ENCODE assay signal across 8 cellular contexts in the genomic region with DNA sequence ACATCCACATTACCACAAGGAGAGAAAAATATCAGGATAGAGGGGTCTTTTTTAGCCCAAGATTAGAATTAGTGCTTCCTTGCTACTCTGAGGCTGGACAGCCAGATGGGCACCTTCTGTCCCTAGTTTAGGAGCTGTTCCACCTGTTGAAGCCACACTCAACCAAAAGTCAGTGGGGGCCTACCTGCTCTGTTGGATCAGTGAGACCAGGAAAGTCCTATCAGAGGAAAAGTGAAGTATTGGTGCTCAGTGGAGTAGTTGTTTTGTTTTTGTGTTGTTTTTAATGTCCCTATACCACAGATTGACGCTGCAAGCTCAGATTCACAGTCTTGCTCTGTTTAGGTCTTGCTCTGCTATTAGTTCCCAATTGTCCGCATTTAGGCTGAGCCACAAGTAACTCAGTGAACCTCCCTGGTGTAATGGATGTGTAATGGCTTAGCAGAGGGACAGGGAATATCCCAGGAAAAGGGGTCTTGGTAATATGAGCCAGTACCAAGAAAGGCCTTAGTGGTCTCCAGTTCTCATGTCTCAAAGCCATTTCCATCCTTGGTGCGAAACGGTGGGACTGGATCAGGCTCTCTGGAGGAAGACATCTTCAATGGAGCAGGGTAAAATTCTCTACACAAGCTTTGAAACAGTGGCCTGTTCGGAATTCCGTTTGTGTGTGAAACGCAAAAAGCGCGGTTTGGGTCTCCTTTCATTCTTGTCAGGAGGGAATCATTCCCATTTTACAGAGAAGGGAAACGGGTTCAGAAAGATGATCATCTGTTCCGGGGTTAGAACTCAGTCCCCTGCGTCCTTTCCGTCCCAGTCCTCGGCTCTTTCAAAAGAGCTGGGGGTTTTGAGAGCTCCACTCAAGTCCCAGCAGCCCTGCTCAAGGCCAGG. TPM values are rescaled to one million over a fixed set of nuclear protein-coding genes. Genes with fewer than 3 reads are reported as not detected.
DNase-seq lines count a peak whose midpoint lies in the region; ATAC-seq and TF ChIP-seq lines count a peak whose summit lies in the region.

No MANE protein-coding gene starts in this region.

- H2BK5ac ChIP-seq in neuronal stem cell (ENCODE audit: low read length), result no peak overlapping the region

- H3K9ac ChIP-seq in neuronal stem cell (ENCODE audit: low read depth, low read length, poor library complexity), result no peak overlapping the region

- no peak overlapping the region for H3K4ac ChIP-seq in neuronal stem cell (ENCODE audit: low read length)

- no peak overlapping the region for H3K14ac ChIP-seq in neuronal stem cell (ENCODE audit: low read length)

- H3K4me1 ChIP-seq in CD8-positive, alpha-beta T cell (ENCODE audit: insufficient read depth, low read length), result peaks cover 13% of the 10 kb centered on the region
- peaks cover 0 to 6% of the 10 kb centered on the region in 2 donors for H3K4me1 ChIP-seq in neuronal stem cell (ENCODE audit: control insufficient read depth in 2 of 2, insufficient read depth in 1 of 2, low read depth in 1 of 2, low read length in 2 of 2)

- CTCF ChIA-PET in CD8-positive, alpha-beta T cell (lab: Charles Lee), result interaction anchor here (0.6 to 3.4 kb wide), 6 partner anchors 16 to 545 kb away, joined by 3 to 22 read pairs (median 4); no protein-coding TSS in a partner anchor

- peak overlapping the region; percentile 78 for H2AFZ ChIP-seq in neuronal stem cell (ENCODE audit: low read length)

- H2BK120ac ChIP-seq in neuronal stem cell (ENCODE audit: low read depth, low read length), result no peak overlapping the region

- no CpG with 5 or more reads among the region's 14 CpGs for WGBS in neuronal stem cell (ENCODE audit: extremely low coverage in 2 of 2, insufficient read length in 2 of 2, insufficient replicate concordance in 1 of 2), 2 donors

- no peak overlapping the region for H2AK5ac ChIP-seq in neuronal stem cell (ENCODE audit: low read depth, low read length)

- no peak overlapping the region for H2BK15ac ChIP-seq in neuronal stem cell (ENCODE audit: low read length)

- intact Hi-C loops in CD8-positive, alpha-beta T cell (cut with DNase I, micrococcal nuclease), result loop anchor here in 1 of 2 experiments (2.0 to 5.0 kb wide), 2 partner anchors 16 to 48 kb away; no protein-coding TSS in a partner anchor
- intact Hi-C loops in dorsolateral prefrontal cortex (cut with DNase I), result loop anchor here in 1 of 2 donors (5.0 kb wide), 2 partner anchors 43 to 58 kb away; a partner anchor contains a TSS

- POLR2A ChIA-PET in CD8-positive, alpha-beta T cell (lab: Charles Lee), result interaction anchor here (0.7 to 1.9 kb wide), 8 partner anchors 14 to 70 kb away, joined by 3 to 7 read pairs (median 4); a partner anchor contains a TSS

- H3K4me2 ChIP-seq in neuronal stem cell (ENCODE audit: insufficient read depth, low read length, poor library complexity, severe bottlenecking), result peak overlapping the region; percentile 84

- H4K8ac ChIP-seq in neuronal stem cell (ENCODE audit: low read depth, low read length), result no peak overlapping the region

- TF ChIP-seq CTCF in CD8-positive, alpha-beta T cell (IDR thresholded peaks at IDR 0.05), result no peak
- no peak for TF ChIP-seq CTCF in dorsolateral prefrontal cortex (IDR thresholded peaks at IDR 0.05 in 54 of 56, conservative IDR thresholded peaks at IDR 0.05 in 2 of 56; ENCODE audit: low read depth in 1 of 56, partially characterized antibody in 56 of 56)

- H4K91ac ChIP-seq in neuronal stem cell (ENCODE audit: low read depth, low read length, poor library complexity), result no peak overlapping the region

- H3K9me3 ChIP-seq in CD8-positive, alpha-beta T cell (ENCODE audit: low read length), result no peaks in the 10 kb centered on the region
- no peaks in the 10 kb centered on the region for H3K9me3 ChIP-seq in MG63
- H3K9me3 ChIP-seq in neuronal stem cell (replicated peaks in 1 of 2; ENCODE audit: control insufficient read depth in 2 of 2, insufficient read depth in 1 of 2, low read depth in 1 of 2, low read length in 2 of 2), result no peaks in the 10 kb centered on the region

- no peak for DNase-seq in CD8-positive, alpha-beta T cell
- DNase-seq in MG63 (no peak), dorsolateral prefrontal cortex (no peak), neuronal stem cell (ENCODE audit: low spot score) (peak; percentile 6), NCI-H1105 treated with DMSO at 0.1 percent for 48 hours (lab: John Stamatoyannopoulos, UW) (no peak), NCI-H2227 (lab: John Stamatoyannopoulos, UW; ENCODE audit: unreplicated experiment) (no peak)

- no peaks in the 10 kb centered on the region for H3K9me3 Mint-ChIP-seq in CD8-positive, alpha-beta T cell

- no peak overlapping the region for H3K23ac ChIP-seq in neuronal stem cell (ENCODE audit: low read depth, low read length, poor library complexity)

- H3K4me3 ChIP-seq in CD8-positive, alpha-beta T cell (ENCODE audit: low read depth, low read length), result peak overlapping the region; percentile 66
- peak overlapping the region; percentile 75 for H3K4me3 ChIP-seq in MG63
- peak overlapping the region; percentile 43 to 84 (median 68) for H3K4me3 ChIP-seq in dorsolateral prefrontal cortex
- peak overlapping the region; percentile 55 to 71 for H3K4me3 ChIP-seq in neuronal stem cell (ENCODE audit: low read length in 2 of 2)

- H3K36me3 Mint-ChIP-seq in CD8-positive, alpha-beta T cell, result peaks cover 59% of the 10 kb centered on the region

- no peaks in the 10 kb centered on the region for H3K79me1 ChIP-seq in neuronal stem cell (ENCODE audit: low read depth, low read length)

- H3K27me3 Mint-ChIP-seq in CD8-positive, alpha-beta T cell (ENCODE audit: low read depth), result no peaks in the 10 kb centered on the region

- peak overlapping the region; percentile 72 for H3K27ac Mint-ChIP-seq in CD8-positive, alpha-beta T cell

- no peak overlapping the region for H3K18ac ChIP-seq in neuronal stem cell (ENCODE audit: low read length)

- H3K27me3 ChIP-seq in CD8-positive, alpha-beta T cell (ENCODE audit: insufficient read depth, low read length), result no peaks in the 10 kb centered on the region
- H3K27me3 ChIP-seq in MG63 (no peaks in the 10 kb centered on the region), dorsolateral prefrontal cortex (no peaks in the 10 kb centered on the region), neuronal stem cell (ENCODE audit: control insufficient read depth in 3 of 3, insufficient read depth in 3 of 3, low read depth in 1 of 3, low read length in 3 of 3) (no peaks in the 10 kb centered on the region)

- peaks cover 29% of the 10 kb centered on the region for H3K36me3 ChIP-seq in CD8-positive, alpha-beta T cell (ENCODE audit: insufficient read depth, low read length)
- H3K36me3 ChIP-seq in MG63, result peaks cover 68% of the 10 kb centered on the region
- peaks cover 15 to 62% of the 10 kb centered on the region in 2 donors for H3K36me3 ChIP-seq in neuronal stem cell (replicated peaks in 1 of 2; ENCODE audit: control insufficient read depth in 2 of 2, insufficient read depth in 2 of 2, low read length in 2 of 2)

- ATAC-seq in CD8-positive, alpha-beta T cell, result no peak
- no peak for ATAC-seq in HG03432 (IDR thresholded peaks at IDR 0.05; ENCODE audit: unreplicated experiment)
- ATAC-seq in HG03354 (IDR thresholded peaks at IDR 0.05; ENCODE audit: poor library complexity, severe bottlenecking, unreplicated experiment), result no peak

- no peak overlapping the region for H3K27ac ChIP-seq in CD8-positive, alpha-beta T cell (ENCODE audit: low read depth, low read length)
- peak overlapping the region in 3 of 59 donors; percentile 15 to 53 (median 38) for H3K27ac ChIP-seq in dorsolateral prefrontal cortex
- H3K27ac ChIP-seq in neuronal stem cell (replicated peaks; ENCODE audit: low read length), result no peak overlapping the region

- H3K4me3 Mint-ChIP-seq in CD8-positive, alpha-beta T cell, result peak overlapping the region; percentile 81

- H3K4me1 Mint-ChIP-seq in CD8-positive, alpha-beta T cell (ENCODE audit: low read depth), result peaks cover 22% of the 10 kb centered on the region

- no peak overlapping the region for H2BK12ac ChIP-seq in neuronal stem cell (ENCODE audit: low read length)

RNA-seq across cellular contexts. Expression of a gene that starts 0.6 kb away (rescaled TPM):
- total RNA-seq in CD8-positive, alpha-beta T cell, result 10 to 100 TPM; 31.9 to 34.0 TPM
- 9.1 and 10.0 TPM in 2 replicates for total RNA-seq in MG63 (2014; rRNA removed; shearing (Covaris generic); ENCODE audit: low replicate concordance)
- total RNA-seq in dorsolateral prefrontal cortex, result 10 to 100 TPM in 102 of 120 experiments, 1 to 10 TPM in 18; 5.6 to 24.7 (median 14.3) TPM
- polyA plus RNA-seq in neuronal stem cell (2013, experiment 1 of 2), result 24.3 TPM
- 22.1 TPM for polyA plus RNA-seq in neuronal stem cell (2013, experiment 2 of 2)

RNA-seq across cellular contexts. Expression of a gene that starts 23.7 kb away (rescaled TPM):
- total RNA-seq in CD8-positive, alpha-beta T cell, result 100 to 1,000 TPM; 124 to 136 TPM
- total RNA-seq in MG63 (2014; rRNA removed; shearing (Covaris generic); ENCODE audit: low replicate concordance), result 118 and 125 TPM in 2 replicates
- total RNA-seq in dorsolateral prefrontal cortex, result 100 to 1,000 TPM; 122 to 473 (median 343) TPM
- 156 TPM for polyA plus RNA-seq in neuronal stem cell (2013, experiment 1 of 2)
- polyA plus RNA-seq in neuronal stem cell (2013, experiment 2 of 2), result 161 TPM

RNA-seq across cellular contexts. Expression of a gene that starts 51.0 kb away (rescaled TPM):
- total RNA-seq in CD8-positive, alpha-beta T cell, result 10 to 100 TPM; 11.9 to 12.4 TPM
- total RNA-seq in MG63 (2014; rRNA removed; shearing (Covaris generic); ENCODE audit: low replicate concordance), result 63.9 and 75.9 TPM in 2 replicates
- 10 to 100 TPM; 17.1 to 62.7 (median 39.9) TPM for total RNA-seq in dorsolateral prefrontal cortex
- 35.5 TPM for polyA plus RNA-seq in neuronal stem cell (2013, experiment 1 of 2)
- polyA plus RNA-seq in neuronal stem cell (2013, experiment 2 of 2), result 35.4 TPM

RNA-seq across cellular contexts. Expression of a gene that starts 57.1 kb away (rescaled TPM):
- 100 to 1,000 TPM; 253 to 259 TPM for total RNA-seq in CD8-positive, alpha-beta T cell
- total RNA-seq in MG63 (2014; rRNA removed; shearing (Covaris generic); ENCODE audit: low replicate concordance), result 9.8 and 15.7 TPM in 2 replicates
- total RNA-seq in dorsolateral prefrontal cortex, result 10 to 100 TPM; 31.0 to 66.4 (median 42.5) TPM
- polyA plus RNA-seq in neuronal stem cell (2013, experiment 1 of 2), result 17.2 TPM
- 17.4 TPM for polyA plus RNA-seq in neuronal stem cell (2013, experiment 2 of 2)
